In genomic region chr15:89322822-89323221, GRCh38 we compare ENCODE assay signal across 16 cellular contexts. TPM values are rescaled to one million over a fixed set of nuclear protein-coding genes. Genes with fewer than 3 reads are reported as not detected.
DNase-seq lines count a peak whose midpoint lies in the region; ATAC-seq and TF ChIP-seq lines count a peak whose summit lies in the region.
"Had no signal": no experiment of that assay in that cellular context is flagged by ENCODE, and none has a peak within 500 bp of the region (broad histone marks: within the 10 kb centered on the region; RNA-seq: fewer than 3 reads in every experiment).

No MANE protein-coding gene starts in this region.

- H2BK20ac ChIP-seq in IMR-90 (ENCODE audit: low read depth, low read length): no peak overlapping the region

- H3K9me3 ChIP-seq in IMR-90 (ENCODE audit: control insufficient read depth, insufficient read depth, low read length): no peaks in the 10 kb centered on the region
- H3K9me3 ChIP-seq in right atrium auricular region: no peaks in the 10 kb centered on the region
- H3K9me3 ChIP-seq: Peyer's patch had no signal

- dilution Hi-C loops in IMR-90 (cut with HindIII; ENCODE audit: low sequenced_read_pairs, unreplicated experiment): no loop called here

- peaks cover 13 to 18% of the 10 kb centered on the region in 2 donors for H3K36me3 Mint-ChIP-seq in activated naive CD4-positive, alpha-beta T cell treated with anti-CD3 and anti-CD28 coated beads, Interleukin-2, amount 50 U/mL, for 72 hours
- H3K36me3 Mint-ChIP-seq in endothelial cell (ENCODE audit: low read depth, unreplicated experiment): peaks cover 65% of the 10 kb centered on the region
- H3K36me3 Mint-ChIP-seq in stimulated activated effector memory CD8-positive, alpha-beta T cell treated with anti-CD3 and anti-CD28 coated beads, Interleukin-12 subunit alpha, Interleukin-12 subunit beta, amount 100 ng/mL, for 72 hours: peaks cover 100% of the 10 kb centered on the region

- POLR2A ChIA-PET in IMR-90 (lab: Charles Lee; ENCODE audit: unreplicated experiment): no interaction called here

- no TSS peak for BruUV-seq in IMR-90 (replicated peaks; lab: Mats Ljungman, UMichigan)

- H3K4me1 ChIP-seq in IMR-90 (ENCODE audit: control insufficient read depth, insufficient read depth, low read length): no peaks in the 10 kb centered on the region
- H3K4me1 ChIP-seq in right atrium auricular region: no peaks in the 10 kb centered on the region

- H3K4me1 Mint-ChIP-seq in endothelial cell (ENCODE audit: unreplicated experiment): peaks cover 9% of the 10 kb centered on the region
- peaks cover 49% of the 10 kb centered on the region for H3K4me1 Mint-ChIP-seq in stimulated activated effector memory CD8-positive, alpha-beta T cell treated with anti-CD3 and anti-CD28 coated beads, Interleukin-12 subunit alpha, Interleukin-12 subunit beta, amount 100 ng/mL, for 72 hours

- no peak overlapping the region for H3K4ac ChIP-seq in IMR-90 (ENCODE audit: low read depth, low read length)

- peak overlapping the region; percentile 43 for H3K4me3 Mint-ChIP-seq in endothelial cell (ENCODE audit: unreplicated experiment)
- H3K4me3 Mint-ChIP-seq in stimulated activated effector memory CD8-positive, alpha-beta T cell treated with anti-CD3 and anti-CD28 coated beads, Interleukin-12 subunit alpha, Interleukin-12 subunit beta, amount 100 ng/mL, for 72 hours: no peak overlapping the region

- H4K20me1 ChIP-seq in IMR-90 (ENCODE audit: insufficient read depth, low read length): peaks cover 36% of the 10 kb centered on the region

- no peak overlapping the region for H2BK15ac ChIP-seq in IMR-90 (ENCODE audit: low read depth, low read length)

- H3K14ac ChIP-seq in IMR-90 (replicated peaks; ENCODE audit: low read depth, low read length): no peak overlapping the region

- no peak overlapping the region for H4K8ac ChIP-seq in IMR-90 (ENCODE audit: low read depth in 2 of 2, low read length in 2 of 2)

- H2AK5ac ChIP-seq in IMR-90 (ENCODE audit: low read depth, low read length): no peak overlapping the region

- H3K36me3 ChIP-seq in IMR-90 (ENCODE audit: control insufficient read depth, insufficient read depth, low read length) (peaks cover 93% of the 10 kb centered on the region), right atrium auricular region (peaks cover 96% of the 10 kb centered on the region)

- H2BK5ac ChIP-seq in IMR-90 (ENCODE audit: low read depth, low read length, poor library complexity, severe bottlenecking): no peak overlapping the region

- H3K79me1 ChIP-seq in IMR-90 (ENCODE audit: low read depth in 1 of 2, low read length in 2 of 2): peaks cover 29 to 74% of the 10 kb centered on the region in 2 experiments

- H2BK120ac ChIP-seq in IMR-90 (ENCODE audit: low read depth, low read length): no peak overlapping the region

- TF ChIP-seq CTCF in IMR-90 (conservative IDR thresholded peaks at IDR 0.05; ENCODE audit: low read depth, low read length) (no peak), endothelial cell (IDR thresholded peaks at IDR 0.05; ENCODE audit: unreplicated experiment) (no peak), right atrium auricular region (IDR thresholded peaks at IDR 0.05) (no peak), dorsolateral prefrontal cortex (IDR thresholded peaks at IDR 0.05 in 54 of 56, conservative IDR thresholded peaks at IDR 0.05 in 2 of 56; ENCODE audit: low read depth in 1 of 56, partially characterized antibody in 56 of 56) (no peak)

- no peak for TF ChIP-seq POLR2A in IMR-90 (IDR thresholded peaks at IDR 0.05; ENCODE audit: low read depth, low read length)

- H3K27me3 Mint-ChIP-seq in endothelial cell (ENCODE audit: unreplicated experiment): peaks cover 9% of the 10 kb centered on the region

- H3K27ac Mint-ChIP-seq in activated naive CD4-positive, alpha-beta T cell treated with anti-CD3 and anti-CD28 coated beads, Interleukin-2, amount 50 U/mL, for 72 hours: peak overlapping the region; percentile 63 to 70
- H3K27ac Mint-ChIP-seq in endothelial cell (ENCODE audit: unreplicated experiment): no peak overlapping the region
- H3K27ac Mint-ChIP-seq in stimulated activated effector memory CD8-positive, alpha-beta T cell treated with anti-CD3 and anti-CD28 coated beads, Interleukin-12 subunit alpha, Interleukin-12 subunit beta, amount 100 ng/mL, for 72 hours: peak overlapping the region; percentile 88

- no peak for ATAC-seq in activated naive CD4-positive, alpha-beta T cell treated with anti-CD3 and anti-CD28 coated beads, Interleukin-2, amount 50 U/mL, for 72 hours
- ATAC-seq in IMR-90 (ENCODE audit: low read depth): no peak
- no peak for ATAC-seq in stimulated activated effector memory CD8-positive, alpha-beta T cell treated with anti-CD3 and anti-CD28 coated beads, Interleukin-12 subunit alpha, Interleukin-12 subunit beta, amount 100 ng/mL, for 72 hours

- intact Hi-C loops in IMR-90 (cut with micrococcal nuclease): no loop called here
- intact Hi-C loops in dorsolateral prefrontal cortex (cut with DNase I): no loop called here

- H3K18ac ChIP-seq in IMR-90 (ENCODE audit: low read depth, low read length): no peak overlapping the region

- H3K9ac ChIP-seq in IMR-90 (ENCODE audit: low read depth, low read length): no peak overlapping the region

- CTCF ChIA-PET in IMR-90 (lab: Yijun Ruan, JAX): interaction anchor here (1.6 kb wide), 1 partner anchor 9 kb away, joined by 4 read pairs; no protein-coding TSS in a partner anchor

- H3K4me3 ChIP-seq in IMR-90 (ENCODE audit: insufficient read depth, low read depth, low read length) (no peak overlapping the region), right atrium auricular region (no peak overlapping the region), dorsolateral prefrontal cortex (no peak overlapping the region)
- H3K4me3 ChIP-seq: Peyer's patch had no signal

- in situ Hi-C loops in IMR-90 (cut with MboI; ENCODE audit: low sequenced_read_pairs): no loop called here

- no peak overlapping the region for H2AFZ ChIP-seq in IMR-90 (replicated peaks; ENCODE audit: low read length, poor library complexity)

- no peaks in the 10 kb centered on the region for H3K27me3 ChIP-seq in IMR-90 (ENCODE audit: control insufficient read depth, insufficient read depth, low read length)
- H3K27me3 ChIP-seq in right atrium auricular region: no peaks in the 10 kb centered on the region
- no peaks in the 10 kb centered on the region for H3K27me3 ChIP-seq in dorsolateral prefrontal cortex
- H3K27me3 ChIP-seq: Peyer's patch had no signal

- no peak for DNase-seq in activated naive CD4-positive, alpha-beta T cell treated with anti-CD3 and anti-CD28 coated beads, Interleukin-2, amount 50 U/mL, for 72 hours (ENCODE audit: low spot score in 2 of 2)
- no peak for DNase-seq in activated naive CD4-positive, alpha-beta T cell treated with Interleukin-2 at 50 U/mL for 16 hours
- no peak for DNase-seq in IMR-90
- DNase-seq in endothelial cell (ENCODE audit: low spot score): no peak
- DNase-seq in stimulated activated effector memory CD8-positive, alpha-beta T cell treated with anti-CD3 and anti-CD28 coated beads, Interleukin-12 subunit alpha, Interleukin-12 subunit beta, amount 100 ng/mL, for 72 hours (ENCODE audit: low spot score in 2 of 2): no peak
- no peak for DNase-seq in AG08395 (ENCODE audit: low spot score)
- no peak for DNase-seq in right atrium auricular region (ENCODE audit: low spot score)
- DNase-seq in dorsolateral prefrontal cortex: no peak
- DNase-seq: AML-193, DMS 273 treated with DMSO at 0.1 percent for 48 hours, Karpas-422, NCI-H1417, NCI-H2029 treated with DMSO at 0.1 percent for 48 hours, NCI-H510A, Peyer's patch, Right ventricle myocardium superior had no signal

- H2AK9ac ChIP-seq in IMR-90 (replicated peaks; ENCODE audit: low read depth, low read length, poor library complexity): peak overlapping the region; percentile 57

- 90% methylated on average over 15 of the region's 15 CpGs; no CpG with 5 or more reads in 1 of the 2 experiments for WGBS in IMR-90 (ENCODE audit: extremely low coverage in 2 of 2, insufficient read length in 1 of 2), 2 experiments

- H3K23ac ChIP-seq in IMR-90 (ENCODE audit: low read depth, low read length): no peak overlapping the region

- no peak overlapping the region for H3K56ac ChIP-seq in IMR-90 (ENCODE audit: extremely low read depth, insufficient read depth, low read length)

- TF ChIP-seq RAD21 in IMR-90 (IDR thresholded peaks at IDR 0.05; ENCODE audit: low read length): no peak

- no peak overlapping the region for H4K91ac ChIP-seq in IMR-90 (ENCODE audit: insufficient read depth, low read depth, low read length)

- H3K27ac ChIP-seq in IMR-90 (ENCODE audit: insufficient read depth, low read length) (no peak overlapping the region), right atrium auricular region (no peak overlapping the region), dorsolateral prefrontal cortex (no peak overlapping the region)
- H3K27ac ChIP-seq: Peyer's patch had no signal

- no peak overlapping the region for H4K5ac ChIP-seq in IMR-90 (ENCODE audit: low read depth, low read length)

- no peak overlapping the region for H3K4me2 ChIP-seq in IMR-90 (ENCODE audit: low read depth, low read length)

- H3K9me3 Mint-ChIP-seq in activated naive CD4-positive, alpha-beta T cell treated with anti-CD3 and anti-CD28 coated beads, Interleukin-2, amount 50 U/mL, for 72 hours: no peaks in the 10 kb centered on the region
- H3K9me3 Mint-ChIP-seq in endothelial cell (ENCODE audit: unreplicated experiment): no peaks in the 10 kb centered on the region
- no peaks in the 10 kb centered on the region for H3K9me3 Mint-ChIP-seq in stimulated activated effector memory CD8-positive, alpha-beta T cell treated with anti-CD3 and anti-CD28 coated beads, Interleukin-12 subunit alpha, Interleukin-12 subunit beta, amount 100 ng/mL, for 72 hours

- peaks cover 7% of the 10 kb centered on the region for H3K9me1 ChIP-seq in IMR-90 (ENCODE audit: insufficient read depth, low read length)

TF ChIP-seq in IMR-90, 13 proteins besides CTCF, POLR2A, EP300 and RAD21 (continues in another document):
- TF ChIP-seq RFX5 (IDR thresholded peaks at IDR 0.05; ENCODE audit: low read depth, low read length) (no peak), MXI1 (IDR thresholded peaks at IDR 0.05; ENCODE audit: borderline replicate concordance, low read depth, low read length) (no peak)

RNA-seq across cellular contexts. Expression of gene POLG, which starts 11.8 kb away (rescaled TPM):
- 10 to 100 TPM; 76.1 to 83.7 TPM for total RNA-seq in activated naive CD4-positive, alpha-beta T cell treated with anti-CD3 and anti-CD28 coated beads, Interleukin-2, amount 50 U/mL, for 72 hours
- total RNA-seq in IMR-90 (2012; rRNA removed) (18.3 and 19.9 TPM in 2 replicates), endothelial cell (ENCODE audit: unreplicated experiment) (64.5 TPM), right atrium auricular region (10 to 100 TPM; 36.0 to 37.9 TPM), dorsolateral prefrontal cortex (10 to 100 TPM; 42.1 to 75.8 (median 58.1) TPM)
- 30.3 and 30.6 TPM in 2 replicates for polyA plus RNA-seq in IMR-90 (2012; rRNA removed)
- polyA plus RNA-seq in IMR-90 (2012; cell fraction: cytosol; rRNA removed): 19.3 and 22.4 TPM in 2 replicates
- 164 and 186 TPM in 2 replicates for polyA plus RNA-seq in IMR-90 (2012; cell fraction: nucleus; rRNA removed; ENCODE audit: low replicate concordance)
